12 cellular contexts compared by ENCODE assay signal in genomic region chr2:6772366-6772710, GRCh38.
DNase-seq lines count a peak whose midpoint lies in the region; ATAC-seq and TF ChIP-seq lines count a peak whose summit lies in the region.
"Had no signal": no experiment of that assay in that cellular context is flagged by ENCODE, and none has a peak within 500 bp of the region (broad histone marks: within the 10 kb centered on the region; RNA-seq: fewer than 3 reads in every experiment).

No MANE protein-coding gene starts in this region.

- CTCF ChIA-PET in A673 (lab: Charles Lee) = interaction anchor here (0.6 to 1.0 kb wide), 3 partner anchors 268 to 857 kb away, joined by 3 to 5 read pairs (median 4); no protein-coding TSS in a partner anchor

- DNase-seq in A673 (ENCODE audit: low spot score) (peak; percentile 57), GM12865 (ENCODE audit: low read depth) (peak; percentile 18), RKO (ENCODE audit: low spot score) (peak; percentile 12), left ventricle myocardium superior (no peak), endothelial cell (ENCODE audit: low spot score) (no peak), CD14-positive monocyte (ENCODE audit: low spot score) (no peak)
- no peak for DNase-seq in activated CD4-positive, alpha-beta T cell treated with anti-CD3 and anti-CD28 coated beads for 48 hours
- DNase-seq: activated CD4-positive, alpha-beta memory T cell treated with anti-CD3 and anti-CD28 coated beads for 36 hours; activated naive CD4-positive, alpha-beta T cell treated with anti-CD3 and anti-CD28 coated beads for 36 hours; SW 1271 had no signal

- H3K27me3 Mint-ChIP-seq in endothelial cell (ENCODE audit: unreplicated experiment) (peaks cover 1% of the 10 kb centered on the region), CD14-positive monocyte (ENCODE audit: low read depth in 3 of 3) (peaks cover 28 to 38% (median 33%) of the 10 kb centered on the region in 3 donors)

- BruUV-seq in A673 (replicated peaks; lab: Mats Ljungman, UMichigan) = no TSS peak

- H3K4me3 ChIP-seq in A673 (ENCODE audit: low read depth, low read length, poor library complexity, severe bottlenecking) (no peak overlapping the region), GM12865 (ENCODE audit: low read depth, low read length) (no peak overlapping the region)

- no peaks in the 10 kb centered on the region for H3K27me3 ChIP-seq in A673 (replicated peaks; ENCODE audit: insufficient read depth, low read depth, low read length, poor library complexity)

- H3K9me3 ChIP-seq in A673 (ENCODE audit: low read depth, low read length, poor library complexity, severe bottlenecking) = no peaks in the 10 kb centered on the region

- H3K4me3 Mint-ChIP-seq in endothelial cell (ENCODE audit: unreplicated experiment) (no peak overlapping the region), CD14-positive monocyte (peak overlapping the region in 1 of 2 donors; percentile 3)
- H3K4me3 Mint-ChIP-seq: activated CD4-positive, alpha-beta memory T cell treated with anti-CD3 and anti-CD28 coated beads for 36 hours; activated naive CD4-positive, alpha-beta T cell treated with anti-CD3 and anti-CD28 coated beads for 36 hours; dendritic cell treated with granulocyte-macrophage colony-stimulating factor and Interleukin-4, amounts not matched to agents 40 ng/mL and 50 ng/mL, for 4 days had no signal

- peaks cover 11% of the 10 kb centered on the region for H3K4me1 ChIP-seq in A673 (ENCODE audit: insufficient read depth, low read length, poor library complexity, severe bottlenecking)

- H3K27ac Mint-ChIP-seq in endothelial cell (ENCODE audit: unreplicated experiment) (no peak overlapping the region), CD14-positive monocyte (peak overlapping the region in 1 of 7 donors; percentile 7)
- H3K27ac Mint-ChIP-seq: activated CD4-positive, alpha-beta memory T cell treated with anti-CD3 and anti-CD28 coated beads for 36 hours; activated naive CD4-positive, alpha-beta T cell treated with anti-CD3 and anti-CD28 coated beads for 36 hours; dendritic cell treated with granulocyte-macrophage colony-stimulating factor and Interleukin-4, amounts not matched to agents 40 ng/mL and 50 ng/mL, for 4 days had no signal

- H3K36me3 Mint-ChIP-seq in endothelial cell (ENCODE audit: low read depth, unreplicated experiment) (no peaks in the 10 kb centered on the region), CD14-positive monocyte (no peaks in the 10 kb centered on the region)
- H3K36me3 Mint-ChIP-seq: activated CD4-positive, alpha-beta memory T cell treated with anti-CD3 and anti-CD28 coated beads for 36 hours had no signal

- POLR2A ChIA-PET in A673 (lab: Charles Lee; ENCODE audit: low non-redundant PET) = no interaction called here

- no peaks in the 10 kb centered on the region for H3K36me3 ChIP-seq in A673 (ENCODE audit: insufficient read depth, low read length, poor library complexity, severe bottlenecking)

- no peak overlapping the region for H3K27ac ChIP-seq in A673 (ENCODE audit: low read depth, low read length, poor library complexity, severe bottlenecking)

- peaks cover 4% of the 10 kb centered on the region for H3K9me3 Mint-ChIP-seq in endothelial cell (ENCODE audit: unreplicated experiment)
- H3K9me3 Mint-ChIP-seq in CD14-positive monocyte = peaks cover 0 to 3% (median 0%) of the 10 kb centered on the region in 7 donors
- H3K9me3 Mint-ChIP-seq: activated CD4-positive, alpha-beta memory T cell treated with anti-CD3 and anti-CD28 coated beads for 36 hours; activated naive CD4-positive, alpha-beta T cell treated with anti-CD3 and anti-CD28 coated beads for 36 hours; dendritic cell treated with granulocyte-macrophage colony-stimulating factor and Interleukin-4, amounts not matched to agents 40 ng/mL and 50 ng/mL, for 4 days had no signal

- ATAC-seq in left ventricle myocardium superior (peak; percentile 39), GM18870 (IDR thresholded peaks at IDR 0.05; ENCODE audit: unreplicated experiment) (no peak)

- TF ChIP-seq CTCF in A673 (conservative IDR thresholded peaks at IDR 0.05; ENCODE audit: low read depth, low read length) (no peak), GM12865 (IDR thresholded peaks at IDR 0.05; ENCODE audit: insufficient read depth, low read depth, low read length, missing control alignments) (no peak), endothelial cell (IDR thresholded peaks at IDR 0.05; ENCODE audit: unreplicated experiment) (no peak), CD14-positive monocyte (IDR thresholded peaks at IDR 0.05) (no peak)

- H3K4me1 Mint-ChIP-seq in endothelial cell (ENCODE audit: unreplicated experiment) (peaks cover 2% of the 10 kb centered on the region), CD14-positive monocyte (peaks cover 8% of the 10 kb centered on the region)

- intact Hi-C loops in A673 (cut with micrococcal nuclease; ENCODE audit: unreplicated experiment) (loop anchor here (2.0 to 10.0 kb wide), 5 partner anchors 320 to 1698 kb away; partner anchors contain the start of gene SOX11), left ventricle myocardium superior (cut with micrococcal nuclease) (loop anchor here (5.0 kb wide), 1 partner anchor 420 kb away; no protein-coding TSS in a partner anchor), CD14-positive monocyte (cut with micrococcal nuclease) (no loop called here)

Comparison
In these comparisons a context has a peak if more than half of its experiments do, and no peak if none do; other contexts are left out.
1. DNase-seq: peak in A673 (single experiment), GM12865 (single experiment) and RKO (single experiment); none in left ventricle myocardium superior (single experiment), endothelial cell (single experiment), CD14-positive monocyte (single experiment) and activated CD4-positive, alpha-beta T cell treated with anti-CD3 and anti-CD28 coated beads for 48 hours (single experiment).
2. intact Hi-C loops: an anchor here in A673 (2.0 to 10.0 kb wide) and left ventricle myocardium superior (5.0 kb wide); none called in CD14-positive monocyte.